Comparison of ENCODE assay signal across 19 cellular contexts in genomic region chr5:103690676-103691075, GRCh38.
"Had no signal": no experiment of that assay in that cellular context is flagged by ENCODE, and none has a peak within 500 bp of the region (broad histone marks: within the 10 kb centered on the region; RNA-seq: fewer than 3 reads in every experiment).

No MANE protein-coding gene starts in this region.

- H3K27ac Mint-ChIP-seq: activated CD4-positive, alpha-beta T cell treated with anti-CD3 and anti-CD28 coated beads, Interleukin-2, amount 10 ng/mL, durations not matched to agents 7 days and 5 days; activated naive CD4-positive, alpha-beta T cell treated with anti-CD3 and anti-CD28 coated beads for 36 hours; activated naive CD8-positive, alpha-beta T cell treated with anti-CD3 and anti-CD28 coated beads, Interleukin-2, amount 50 U/mL, for 24 hours; endodermal cell had no signal

- H3K4me3 ChIP-seq: cardiac muscle cell, dorsolateral prefrontal cortex, gastroesophageal sphincter, heart right ventricle, lung, prostate gland, skin epidermis, suprapubic skin had no signal

- H3K27ac ChIP-seq: cardiac muscle cell, dorsolateral prefrontal cortex, gastroesophageal sphincter, heart right ventricle, prostate gland, skin epidermis, suprapubic skin had no signal

- H3K36me3 ChIP-seq: cardiac muscle cell, gastroesophageal sphincter, heart right ventricle, prostate gland, suprapubic skin had no signal

- H3K9me3 ChIP-seq: gastroesophageal sphincter, heart right ventricle, prostate gland, suprapubic skin had no signal

- H3K4me3 Mint-ChIP-seq: activated CD4-positive, alpha-beta T cell treated with anti-CD3 and anti-CD28 coated beads, Interleukin-2, amount 10 ng/mL, durations not matched to agents 7 days and 5 days; activated naive CD4-positive, alpha-beta T cell treated with anti-CD3 and anti-CD28 coated beads for 36 hours; activated naive CD8-positive, alpha-beta T cell treated with anti-CD3 and anti-CD28 coated beads, Interleukin-2, amount 50 U/mL, for 24 hours; endodermal cell had no signal

- H3K4me1 Mint-ChIP-seq: activated CD4-positive, alpha-beta T cell treated with anti-CD3 and anti-CD28 coated beads, Interleukin-2, amount 10 ng/mL, durations not matched to agents 7 days and 5 days; activated naive CD8-positive, alpha-beta T cell treated with anti-CD3 and anti-CD28 coated beads, Interleukin-2, amount 50 U/mL, for 24 hours had no signal

- H3K4me1 ChIP-seq: gastroesophageal sphincter, heart right ventricle, prostate gland, suprapubic skin had no signal

- DNase-seq: activated CD4-positive, alpha-beta T cell treated with anti-CD3 and anti-CD28 coated beads, Interleukin-2, amount 10 ng/mL, durations not matched to agents 7 days and 5 days; activated naive CD4-positive, alpha-beta T cell treated with anti-CD3 and anti-CD28 coated beads for 36 hours; activated naive CD8-positive, alpha-beta T cell treated with anti-CD3 and anti-CD28 coated beads, Interleukin-2, amount 50 U/mL, for 24 hours; dorsolateral prefrontal cortex; endodermal cell; heart right ventricle; midbrain; right cardiac atrium; stimulated activated CD4-positive, alpha-beta T cell treated with anti-CD3 and anti-CD28 coated beads, Interleukin-15, amount 100 ng/mL, for 24 hours; stimulated activated CD4-positive, alpha-beta T cell treated with anti-CD3 and anti-CD28 coated beads, Interleukin-4, amount 100 ng/mL, for 24 hours; stimulated activated CD8-positive, alpha-beta memory T cell treated with anti-CD3 and anti-CD28 coated beads, Interleukin-4, amount 100 ng/mL, for 48 hours; stimulated activated naive CD8-positive, alpha-beta T cell treated with anti-CD3 and anti-CD28 coated beads, Interleukin-15, Interleukin-2, amounts not matched to agents 100 U/mL and 50 U/mL, for 24 hours; trophoblast cell had no signal

- H3K27me3 Mint-ChIP-seq: activated CD4-positive, alpha-beta T cell treated with anti-CD3 and anti-CD28 coated beads, Interleukin-2, amount 10 ng/mL, durations not matched to agents 7 days and 5 days; activated naive CD8-positive, alpha-beta T cell treated with anti-CD3 and anti-CD28 coated beads, Interleukin-2, amount 50 U/mL, for 24 hours had no signal

- H3K27me3 ChIP-seq: cardiac muscle cell, dorsolateral prefrontal cortex, gastroesophageal sphincter, heart right ventricle, suprapubic skin had no signal

- H3K9me3 Mint-ChIP-seq: activated CD4-positive, alpha-beta T cell treated with anti-CD3 and anti-CD28 coated beads, Interleukin-2, amount 10 ng/mL, durations not matched to agents 7 days and 5 days; activated naive CD4-positive, alpha-beta T cell treated with anti-CD3 and anti-CD28 coated beads for 36 hours; endodermal cell had no signal

- ATAC-seq: activated naive CD8-positive, alpha-beta T cell treated with anti-CD3 and anti-CD28 coated beads, Interleukin-2, amount 50 U/mL, for 24 hours; gastroesophageal sphincter; heart right ventricle; right cardiac atrium; stimulated activated naive CD8-positive, alpha-beta T cell treated with anti-CD3 and anti-CD28 coated beads, Interleukin-15, Interleukin-2, amounts not matched to agents 100 U/mL and 50 U/mL, for 24 hours had no signal
